ENCODE assay signal across 8 cellular contexts in genomic region chr1:19463204-19463803, GRCh38. TPM values are rescaled to one million over a fixed set of nuclear protein-coding genes. Genes with fewer than 3 reads are reported as not detected.
A peak's percentile ranks its signal among the peaks of the same experiment; 100 is the strongest.
DNase-seq lines count a peak whose midpoint lies in the region; ATAC-seq and TF ChIP-seq lines count a peak whose summit lies in the region.

No MANE protein-coding gene starts in this region.

- no peaks in the 10 kb centered on the region for H3K27me3 Mint-ChIP-seq in T-helper 2 cell treated with Interferon-gamma antibody and Interleukin-4, amounts not matched to agents 5 μg/mL and 100 μg/mL, for 36 hours (ENCODE audit: low read depth)

- intact Hi-C loops in ascending aorta (cut with DNase I) = no loop called here

- DNase-seq in DND-41 (peak; percentile 70), NCI-H1417 treated with DMSO at 0.1 percent for 48 hours (lab: John Stamatoyannopoulos, UW) (no peak), DMS53 (lab: John Stamatoyannopoulos, UW) (no peak), ascending aorta (ENCODE audit: low spot score in 2 of 2) (no peak), occipital lobe (lab: John Stamatoyannopoulos, UW) (no peak)
- DNase-seq in T-helper 2 cell treated with Interferon-gamma antibody and Interleukin-4, amounts not matched to agents 5 μg/mL and 100 μg/mL, for 36 hours (ENCODE audit: low spot score) = peak; percentile 51

- H3K9me3 Mint-ChIP-seq in T-helper 2 cell treated with Interferon-gamma antibody and Interleukin-4, amounts not matched to agents 5 μg/mL and 100 μg/mL, for 36 hours = no peaks in the 10 kb centered on the region

- peak overlapping the region; percentile 39 for H3K4me2 ChIP-seq in DND-41 (ENCODE audit: insufficient read depth, low read length)

- H3K79me2 ChIP-seq in DND-41 (ENCODE audit: insufficient read depth, low read length) = peaks cover 87% of the 10 kb centered on the region

- no peak overlapping the region for H3K4me3 ChIP-seq in DND-41 (ENCODE audit: low read depth in 1 of 2, low read length in 2 of 2)
- peak overlapping the region; percentile 18 for H3K4me3 ChIP-seq in iPS-15b (ENCODE audit: low read depth, low read length)
- H3K4me3 ChIP-seq in ascending aorta = no peak overlapping the region

- peaks cover 80% of the 10 kb centered on the region for H3K4me1 Mint-ChIP-seq in T-helper 2 cell treated with Interferon-gamma antibody and Interleukin-4, amounts not matched to agents 5 μg/mL and 100 μg/mL, for 36 hours (ENCODE audit: low read depth)

- peaks cover 3% of the 10 kb centered on the region; the same call in 1 of the 2 replicates for H3K36me3 ChIP-seq in DND-41 (ENCODE audit: insufficient read depth, low read length)
- no peaks in the 10 kb centered on the region for H3K36me3 ChIP-seq in iPS-15b (ENCODE audit: control insufficient read depth, insufficient read depth, low read length)
- H3K36me3 ChIP-seq in ascending aorta = no peaks in the 10 kb centered on the region

- H3K36me3 Mint-ChIP-seq in T-helper 2 cell treated with Interferon-gamma antibody and Interleukin-4, amounts not matched to agents 5 μg/mL and 100 μg/mL, for 36 hours (ENCODE audit: low read depth) = peaks cover 50% of the 10 kb centered on the region

- H2AFZ ChIP-seq in DND-41 (ENCODE audit: low read depth, low read length) = no peak overlapping the region

- peak overlapping the region; percentile 94 for H3K27ac Mint-ChIP-seq in T-helper 2 cell treated with Interferon-gamma antibody and Interleukin-4, amounts not matched to agents 5 μg/mL and 100 μg/mL, for 36 hours

- peak; percentile 93 for ATAC-seq in DND-41 (ENCODE audit: insufficient read depth, low read depth)
- ATAC-seq in GM21786 (IDR thresholded peaks at IDR 0.05; ENCODE audit: unreplicated experiment) = peak; percentile 49

- H3K4me3 Mint-ChIP-seq in T-helper 2 cell treated with Interferon-gamma antibody and Interleukin-4, amounts not matched to agents 5 μg/mL and 100 μg/mL, for 36 hours = peak overlapping the region; percentile 82

- peaks cover 41% of the 10 kb centered on the region for H3K4me1 ChIP-seq in DND-41 (ENCODE audit: insufficient read depth, low read length)
- H3K4me1 ChIP-seq in iPS-15b (ENCODE audit: control insufficient read depth, insufficient read depth, low read length) = peaks cover 35% of the 10 kb centered on the region
- peaks cover 0 to 41% of the 10 kb centered on the region in 2 donors for H3K4me1 ChIP-seq in ascending aorta

- H3K27me3 ChIP-seq in DND-41 (ENCODE audit: insufficient read depth, low read length, poor library complexity) = no peaks in the 10 kb centered on the region
- no peaks in the 10 kb centered on the region for H3K27me3 ChIP-seq in iPS-15b (ENCODE audit: control insufficient read depth, insufficient read depth, low read length)
- no peaks in the 10 kb centered on the region for H3K27me3 ChIP-seq in ascending aorta

- H3K9ac ChIP-seq in DND-41 (ENCODE audit: low read depth, low read length) (peak overlapping the region; percentile 19), iPS-15b (ENCODE audit: low read depth, low read length) (no peak overlapping the region)

- TF ChIP-seq CTCF in DND-41 (IDR thresholded peaks at IDR 0.05; ENCODE audit: borderline replicate concordance, extremely low read depth, low read length, poor library complexity, severe bottlenecking) (no peak), ascending aorta (IDR thresholded peaks at IDR 0.05) (no peak)

- peaks cover 81% of the 10 kb centered on the region for H4K20me1 ChIP-seq in DND-41 (ENCODE audit: insufficient read depth, low read length)

- H3K27ac ChIP-seq in DND-41 (ENCODE audit: low read length) (peak overlapping the region; percentile 56), ascending aorta (peak overlapping the region in 1 of 2 donors; percentile 14)

- H3K9me3 ChIP-seq in DND-41 (ENCODE audit: insufficient read depth, low read length, severe bottlenecking) (no peaks in the 10 kb centered on the region), iPS-15b (ENCODE audit: control insufficient read depth, insufficient read depth, low read length) (no peaks in the 10 kb centered on the region), ascending aorta (no peaks in the 10 kb centered on the region)

RNA-seq across cellular contexts. Expression of gene CAPZB, which starts 22.0 kb away (rescaled TPM):
- total RNA-seq in ascending aorta (102 TPM), occipital lobe (38.4 TPM)

Comparison
In these comparisons a context has a peak if more than half of its experiments do, and no peak if none do; other contexts are left out.
1. DNase-seq: peak in DND-41 (single experiment) and T-helper 2 cell treated with Interferon-gamma antibody and Interleukin-4, amounts not matched to agents 5 μg/mL and 100 μg/mL, for 36 hours (single experiment); none in NCI-H1417 treated with DMSO at 0.1 percent for 48 hours (single experiment), DMS53 (single experiment), ascending aorta (0 of 2) and occipital lobe (single experiment).